ENCODE assay signal across 1 cellular context in the genomic region with DNA sequence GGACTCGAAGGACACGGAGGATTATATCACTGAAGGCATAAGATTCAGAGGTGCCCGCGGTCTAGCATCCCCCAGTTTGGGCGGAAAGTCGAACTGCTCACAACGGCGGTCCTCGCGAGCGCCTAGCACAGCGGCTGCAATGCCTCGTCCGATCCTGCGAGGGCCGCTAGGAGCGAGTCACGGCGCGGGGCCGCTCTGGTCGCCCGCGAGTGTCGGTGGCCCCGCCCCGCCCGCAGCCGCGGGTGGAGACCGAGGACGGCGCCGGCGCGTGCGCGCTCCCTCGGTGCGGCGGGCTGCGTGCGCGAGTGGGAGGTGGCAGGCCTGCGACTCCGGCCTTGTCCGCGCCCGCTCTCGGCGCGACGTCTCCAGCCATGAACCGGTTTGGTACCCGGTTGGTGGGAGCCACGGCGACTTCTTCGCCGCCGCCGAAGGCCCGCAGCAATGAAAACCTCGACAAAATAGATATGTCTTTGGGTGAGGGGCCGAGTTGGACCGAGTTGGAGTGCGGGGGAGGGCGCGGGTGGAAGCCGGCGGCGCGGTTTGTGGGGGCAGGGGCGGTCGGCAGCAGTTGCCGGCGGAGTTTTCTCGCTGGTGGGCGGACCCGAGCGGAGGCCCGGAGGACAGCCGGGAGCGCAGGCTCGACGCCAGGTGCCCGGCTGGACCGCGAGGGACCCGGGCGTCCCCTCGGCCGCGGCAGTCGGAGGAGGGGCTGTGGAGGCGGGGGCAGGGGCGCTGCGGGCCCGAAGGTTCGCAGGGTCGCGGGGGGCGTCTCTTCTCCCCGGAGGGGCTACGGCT.
A peak's percentile ranks its signal among the peaks of the same experiment; 100 is the strongest.
TF ChIP-seq lines count a peak whose summit lies in the region.

A gene with protein sequence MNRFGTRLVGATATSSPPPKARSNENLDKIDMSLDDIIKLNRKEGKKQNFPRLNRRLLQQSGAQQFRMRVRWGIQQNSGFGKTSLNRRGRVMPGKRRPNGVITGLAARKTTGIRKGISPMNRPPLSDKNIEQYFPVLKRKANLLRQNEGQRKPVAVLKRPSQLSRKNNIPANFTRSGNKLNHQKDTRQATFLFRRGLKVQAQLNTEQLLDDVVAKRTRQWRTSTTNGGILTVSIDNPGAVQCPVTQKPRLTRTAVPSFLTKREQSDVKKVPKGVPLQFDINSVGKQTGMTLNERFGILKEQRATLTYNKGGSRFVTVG (plus strand): TSS at position 283 of the 795 bp plus-strand sequence. CDS start 89 bp downstream, at position 372.

TF ChIP-seq in K562, 482 proteins besides CTCF, POLR2A, EP300 and RAD21 (continued from another document and continues in another):
- TF ChIP-seq, protein P1, sequence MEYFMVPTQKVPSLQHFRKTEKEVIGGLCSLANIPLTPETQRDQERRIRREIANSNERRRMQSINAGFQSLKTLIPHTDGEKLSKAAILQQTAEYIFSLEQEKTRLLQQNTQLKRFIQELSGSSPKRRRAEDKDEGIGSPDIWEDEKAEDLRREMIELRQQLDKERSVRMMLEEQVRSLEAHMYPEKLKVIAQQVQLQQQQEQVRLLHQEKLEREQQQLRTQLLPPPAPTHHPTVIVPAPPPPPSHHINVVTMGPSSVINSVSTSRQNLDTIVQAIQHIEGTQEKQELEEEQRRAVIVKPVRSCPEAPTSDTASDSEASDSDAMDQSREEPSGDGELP (CRISPR knock-in tag; IDR thresholded peaks at IDR 0.05; ENCODE audit: borderline replicate concordance), result peak; percentile 66
- TF ChIP-seq, protein P2, sequence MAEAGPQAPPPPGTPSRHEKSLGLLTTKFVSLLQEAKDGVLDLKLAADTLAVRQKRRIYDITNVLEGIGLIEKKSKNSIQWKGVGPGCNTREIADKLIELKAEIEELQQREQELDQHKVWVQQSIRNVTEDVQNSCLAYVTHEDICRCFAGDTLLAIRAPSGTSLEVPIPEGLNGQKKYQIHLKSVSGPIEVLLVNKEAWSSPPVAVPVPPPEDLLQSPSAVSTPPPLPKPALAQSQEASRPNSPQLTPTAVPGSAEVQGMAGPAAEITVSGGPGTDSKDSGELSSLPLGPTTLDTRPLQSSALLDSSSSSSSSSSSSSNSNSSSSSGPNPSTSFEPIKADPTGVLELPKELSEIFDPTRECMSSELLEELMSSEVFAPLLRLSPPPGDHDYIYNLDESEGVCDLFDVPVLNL (CRISPR knock-in tag; IDR thresholded peaks at IDR 0.05; ENCODE audit: low read depth), result no peak; the same call in 1 of the 2 replicates
- TF ChIP-seq ZNF174 (CRISPR knock-in tag; IDR thresholded peaks at IDR 0.05), result no peak
- no peak for TF ChIP-seq SMARCC2 (IDR thresholded peaks at IDR 0.05; ENCODE audit: low read depth)
- no peak for TF ChIP-seq NCOA4 (IDR thresholded peaks at IDR 0.05; ENCODE audit: partially characterized antibody)
- TF ChIP-seq EP400 (IDR thresholded peaks at IDR 0.05), result peak; percentile 65; the same call in 1 of the 2 replicates
- TF ChIP-seq, protein P3, sequence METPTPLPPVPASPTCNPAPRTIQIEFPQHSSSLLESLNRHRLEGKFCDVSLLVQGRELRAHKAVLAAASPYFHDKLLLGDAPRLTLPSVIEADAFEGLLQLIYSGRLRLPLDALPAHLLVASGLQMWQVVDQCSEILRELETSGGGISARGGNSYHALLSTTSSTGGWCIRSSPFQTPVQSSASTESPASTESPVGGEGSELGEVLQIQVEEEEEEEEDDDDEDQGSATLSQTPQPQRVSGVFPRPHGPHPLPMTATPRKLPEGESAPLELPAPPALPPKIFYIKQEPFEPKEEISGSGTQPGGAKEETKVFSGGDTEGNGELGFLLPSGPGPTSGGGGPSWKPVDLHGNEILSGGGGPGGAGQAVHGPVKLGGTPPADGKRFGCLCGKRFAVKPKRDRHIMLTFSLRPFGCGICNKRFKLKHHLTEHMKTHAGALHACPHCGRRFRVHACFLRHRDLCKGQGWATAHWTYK (CRISPR knock-in tag; IDR thresholded peaks at IDR 0.05), result no peak
- TF ChIP-seq CHCHD3 (CRISPR knock-in tag; IDR thresholded peaks at IDR 0.05), result no peak; the same call in 1 of the 2 replicates
- TF ChIP-seq ZNF79 (CRISPR knock-in tag; IDR thresholded peaks at IDR 0.05; ENCODE audit: low read depth), result no peak
- TF ChIP-seq, protein P4, sequence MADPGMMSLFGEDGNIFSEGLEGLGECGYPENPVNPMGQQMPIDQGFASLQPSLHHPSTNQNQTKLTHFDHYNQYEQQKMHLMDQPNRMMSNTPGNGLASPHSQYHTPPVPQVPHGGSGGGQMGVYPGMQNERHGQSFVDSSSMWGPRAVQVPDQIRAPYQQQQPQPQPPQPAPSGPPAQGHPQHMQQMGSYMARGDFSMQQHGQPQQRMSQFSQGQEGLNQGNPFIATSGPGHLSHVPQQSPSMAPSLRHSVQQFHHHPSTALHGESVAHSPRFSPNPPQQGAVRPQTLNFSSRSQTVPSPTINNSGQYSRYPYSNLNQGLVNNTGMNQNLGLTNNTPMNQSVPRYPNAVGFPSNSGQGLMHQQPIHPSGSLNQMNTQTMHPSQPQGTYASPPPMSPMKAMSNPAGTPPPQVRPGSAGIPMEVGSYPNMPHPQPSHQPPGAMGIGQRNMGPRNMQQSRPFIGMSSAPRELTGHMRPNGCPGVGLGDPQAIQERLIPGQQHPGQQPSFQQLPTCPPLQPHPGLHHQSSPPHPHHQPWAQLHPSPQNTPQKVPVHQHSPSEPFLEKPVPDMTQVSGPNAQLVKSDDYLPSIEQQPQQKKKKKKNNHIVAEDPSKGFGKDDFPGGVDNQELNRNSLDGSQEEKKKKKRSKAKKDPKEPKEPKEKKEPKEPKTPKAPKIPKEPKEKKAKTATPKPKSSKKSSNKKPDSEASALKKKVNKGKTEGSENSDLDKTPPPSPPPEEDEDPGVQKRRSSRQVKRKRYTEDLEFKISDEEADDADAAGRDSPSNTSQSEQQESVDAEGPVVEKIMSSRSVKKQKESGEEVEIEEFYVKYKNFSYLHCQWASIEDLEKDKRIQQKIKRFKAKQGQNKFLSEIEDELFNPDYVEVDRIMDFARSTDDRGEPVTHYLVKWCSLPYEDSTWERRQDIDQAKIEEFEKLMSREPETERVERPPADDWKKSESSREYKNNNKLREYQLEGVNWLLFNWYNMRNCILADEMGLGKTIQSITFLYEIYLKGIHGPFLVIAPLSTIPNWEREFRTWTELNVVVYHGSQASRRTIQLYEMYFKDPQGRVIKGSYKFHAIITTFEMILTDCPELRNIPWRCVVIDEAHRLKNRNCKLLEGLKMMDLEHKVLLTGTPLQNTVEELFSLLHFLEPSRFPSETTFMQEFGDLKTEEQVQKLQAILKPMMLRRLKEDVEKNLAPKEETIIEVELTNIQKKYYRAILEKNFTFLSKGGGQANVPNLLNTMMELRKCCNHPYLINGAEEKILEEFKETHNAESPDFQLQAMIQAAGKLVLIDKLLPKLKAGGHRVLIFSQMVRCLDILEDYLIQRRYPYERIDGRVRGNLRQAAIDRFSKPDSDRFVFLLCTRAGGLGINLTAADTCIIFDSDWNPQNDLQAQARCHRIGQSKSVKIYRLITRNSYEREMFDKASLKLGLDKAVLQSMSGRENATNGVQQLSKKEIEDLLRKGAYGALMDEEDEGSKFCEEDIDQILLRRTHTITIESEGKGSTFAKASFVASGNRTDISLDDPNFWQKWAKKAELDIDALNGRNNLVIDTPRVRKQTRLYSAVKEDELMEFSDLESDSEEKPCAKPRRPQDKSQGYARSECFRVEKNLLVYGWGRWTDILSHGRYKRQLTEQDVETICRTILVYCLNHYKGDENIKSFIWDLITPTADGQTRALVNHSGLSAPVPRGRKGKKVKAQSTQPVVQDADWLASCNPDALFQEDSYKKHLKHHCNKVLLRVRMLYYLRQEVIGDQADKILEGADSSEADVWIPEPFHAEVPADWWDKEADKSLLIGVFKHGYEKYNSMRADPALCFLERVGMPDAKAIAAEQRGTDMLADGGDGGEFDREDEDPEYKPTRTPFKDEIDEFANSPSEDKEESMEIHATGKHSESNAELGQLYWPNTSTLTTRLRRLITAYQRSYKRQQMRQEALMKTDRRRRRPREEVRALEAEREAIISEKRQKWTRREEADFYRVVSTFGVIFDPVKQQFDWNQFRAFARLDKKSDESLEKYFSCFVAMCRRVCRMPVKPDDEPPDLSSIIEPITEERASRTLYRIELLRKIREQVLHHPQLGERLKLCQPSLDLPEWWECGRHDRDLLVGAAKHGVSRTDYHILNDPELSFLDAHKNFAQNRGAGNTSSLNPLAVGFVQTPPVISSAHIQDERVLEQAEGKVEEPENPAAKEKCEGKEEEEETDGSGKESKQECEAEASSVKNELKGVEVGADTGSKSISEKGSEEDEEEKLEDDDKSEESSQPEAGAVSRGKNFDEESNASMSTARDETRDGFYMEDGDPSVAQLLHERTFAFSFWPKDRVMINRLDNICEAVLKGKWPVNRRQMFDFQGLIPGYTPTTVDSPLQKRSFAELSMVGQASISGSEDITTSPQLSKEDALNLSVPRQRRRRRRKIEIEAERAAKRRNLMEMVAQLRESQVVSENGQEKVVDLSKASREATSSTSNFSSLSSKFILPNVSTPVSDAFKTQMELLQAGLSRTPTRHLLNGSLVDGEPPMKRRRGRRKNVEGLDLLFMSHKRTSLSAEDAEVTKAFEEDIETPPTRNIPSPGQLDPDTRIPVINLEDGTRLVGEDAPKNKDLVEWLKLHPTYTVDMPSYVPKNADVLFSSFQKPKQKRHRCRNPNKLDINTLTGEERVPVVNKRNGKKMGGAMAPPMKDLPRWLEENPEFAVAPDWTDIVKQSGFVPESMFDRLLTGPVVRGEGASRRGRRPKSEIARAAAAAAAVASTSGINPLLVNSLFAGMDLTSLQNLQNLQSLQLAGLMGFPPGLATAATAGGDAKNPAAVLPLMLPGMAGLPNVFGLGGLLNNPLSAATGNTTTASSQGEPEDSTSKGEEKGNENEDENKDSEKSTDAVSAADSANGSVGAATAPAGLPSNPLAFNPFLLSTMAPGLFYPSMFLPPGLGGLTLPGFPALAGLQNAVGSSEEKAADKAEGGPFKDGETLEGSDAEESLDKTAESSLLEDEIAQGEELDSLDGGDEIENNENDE (IDR thresholded peaks at IDR 0.05; ENCODE audit: low read depth, low read length), result no peak
- peak; percentile 90 for TF ChIP-seq PHF8 (IDR thresholded peaks at IDR 0.05; ENCODE audit: borderline replicate concordance, low read length)
- TF ChIP-seq ETS2 (tag; IDR thresholded peaks at IDR 0.05; ENCODE audit: borderline replicate concordance, poor library complexity, severe bottlenecking), result no peak
- TF ChIP-seq, protein P5, sequence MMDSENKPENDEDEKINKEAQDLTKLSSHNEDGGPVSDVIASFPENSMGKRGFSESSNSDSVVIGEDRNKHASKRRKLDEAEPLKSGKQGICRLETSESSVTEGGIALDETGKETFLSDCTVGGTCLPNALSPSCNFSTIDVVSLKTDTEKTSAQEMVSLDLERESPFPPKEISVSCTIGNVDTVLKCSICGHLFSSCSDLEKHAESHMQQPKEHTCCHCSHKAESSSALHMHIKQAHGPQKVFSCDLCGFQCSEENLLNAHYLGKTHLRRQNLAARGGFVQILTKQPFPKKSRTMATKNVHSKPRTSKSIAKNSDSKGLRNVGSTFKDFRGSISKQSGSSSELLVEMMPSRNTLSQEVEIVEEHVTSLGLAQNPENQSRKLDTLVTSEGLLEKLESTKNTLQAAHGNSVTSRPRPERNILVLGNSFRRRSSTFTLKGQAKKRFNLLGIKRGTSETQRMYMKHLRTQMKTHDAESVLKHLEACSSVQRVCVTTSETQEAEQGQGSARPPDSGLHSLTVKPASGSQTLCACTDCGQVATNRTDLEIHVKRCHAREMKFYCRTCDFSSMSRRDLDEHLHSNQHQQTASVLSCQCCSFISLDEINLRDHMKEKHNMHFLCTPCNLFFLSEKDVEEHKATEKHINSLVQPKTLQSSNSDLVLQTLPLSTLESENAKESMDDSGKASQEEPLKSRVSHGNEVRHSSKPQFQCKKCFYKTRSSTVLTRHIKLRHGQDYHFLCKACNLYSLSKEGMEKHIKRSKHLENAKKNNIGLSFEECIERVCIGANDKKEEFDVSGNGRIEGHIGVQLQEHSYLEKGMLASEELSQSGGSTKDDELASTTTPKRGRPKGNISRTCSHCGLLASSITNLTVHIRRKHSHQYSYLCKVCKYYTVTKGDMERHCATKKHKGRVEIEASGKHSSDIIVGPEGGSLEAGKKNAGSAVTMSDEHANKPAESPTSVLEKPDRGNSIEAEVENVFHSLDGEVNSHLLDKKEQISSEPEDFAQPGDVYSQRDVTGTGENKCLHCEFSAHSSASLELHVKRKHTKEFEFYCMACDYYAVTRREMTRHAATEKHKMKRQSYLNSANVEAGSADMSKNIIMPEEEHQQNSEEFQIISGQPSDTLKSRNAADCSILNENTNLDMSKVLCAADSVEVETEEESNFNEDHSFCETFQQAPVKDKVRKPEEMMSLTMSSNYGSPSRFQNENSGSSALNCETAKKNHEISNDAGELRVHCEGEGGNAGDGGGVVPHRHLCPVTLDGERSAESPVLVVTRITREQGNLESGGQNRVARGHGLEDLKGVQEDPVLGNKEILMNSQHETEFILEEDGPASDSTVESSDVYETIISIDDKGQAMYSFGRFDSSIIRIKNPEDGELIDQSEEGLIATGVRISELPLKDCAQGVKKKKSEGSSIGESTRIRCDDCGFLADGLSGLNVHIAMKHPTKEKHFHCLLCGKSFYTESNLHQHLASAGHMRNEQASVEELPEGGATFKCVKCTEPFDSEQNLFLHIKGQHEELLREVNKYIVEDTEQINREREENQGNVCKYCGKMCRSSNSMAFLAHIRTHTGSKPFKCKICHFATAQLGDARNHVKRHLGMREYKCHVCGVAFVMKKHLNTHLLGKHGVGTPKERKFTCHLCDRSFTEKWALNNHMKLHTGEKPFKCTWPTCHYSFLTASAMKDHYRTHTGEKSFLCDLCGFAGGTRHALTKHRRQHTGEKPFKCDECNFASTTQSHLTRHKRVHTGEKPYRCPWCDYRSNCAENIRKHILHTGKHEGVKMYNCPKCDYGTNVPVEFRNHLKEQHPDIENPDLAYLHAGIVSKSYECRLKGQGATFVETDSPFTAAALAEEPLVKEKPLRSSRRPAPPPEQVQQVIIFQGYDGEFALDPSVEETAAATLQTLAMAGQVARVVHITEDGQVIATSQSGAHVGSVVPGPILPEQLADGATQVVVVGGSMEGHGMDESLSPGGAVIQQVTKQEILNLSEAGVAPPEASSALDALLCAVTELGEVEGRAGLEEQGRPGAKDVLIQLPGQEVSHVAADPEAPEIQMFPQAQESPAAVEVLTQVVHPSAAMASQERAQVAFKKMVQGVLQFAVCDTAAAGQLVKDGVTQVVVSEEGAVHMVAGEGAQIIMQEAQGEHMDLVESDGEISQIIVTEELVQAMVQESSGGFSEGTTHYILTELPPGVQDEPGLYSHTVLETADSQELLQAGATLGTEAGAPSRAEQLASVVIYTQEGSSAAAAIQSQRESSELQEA (IDR thresholded peaks at IDR 0.05; ENCODE audit: low read depth), result no peak
- no peak for TF ChIP-seq CEBPG (CRISPR knock-in tag; IDR thresholded peaks at IDR 0.05)
- no peak for TF ChIP-seq CEBPG (tag; conservative IDR thresholded peaks at IDR 0.05 in 1 of 2, IDR thresholded peaks at IDR 0.05 in 1 of 2)
- TF ChIP-seq, protein P6, sequence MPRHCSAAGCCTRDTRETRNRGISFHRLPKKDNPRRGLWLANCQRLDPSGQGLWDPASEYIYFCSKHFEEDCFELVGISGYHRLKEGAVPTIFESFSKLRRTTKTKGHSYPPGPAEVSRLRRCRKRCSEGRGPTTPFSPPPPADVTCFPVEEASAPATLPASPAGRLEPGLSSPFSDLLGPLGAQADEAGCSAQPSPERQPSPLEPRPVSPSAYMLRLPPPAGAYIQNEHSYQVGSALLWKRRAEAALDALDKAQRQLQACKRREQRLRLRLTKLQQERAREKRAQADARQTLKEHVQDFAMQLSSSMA (CRISPR knock-in tag; IDR thresholded peaks at IDR 0.05), result no peak
- no peak for TF ChIP-seq ASH1L (IDR thresholded peaks at IDR 0.05; ENCODE audit: borderline replicate concordance, low read depth, partially characterized antibody)
- TF ChIP-seq PRMT5 (CRISPR knock-in tag; IDR thresholded peaks at IDR 0.05), result no peak; the same call in 1 of the 2 replicates
- TF ChIP-seq PURB (CRISPR knock-in tag; IDR thresholded peaks at IDR 0.05; ENCODE audit: low read depth), result no peak
